ENCODE assay signal across 12 cellular contexts in genomic region chr9:98247826-98248657, GRCh38. TPM values are rescaled to one million over a fixed set of nuclear protein-coding genes. Genes with fewer than 3 reads are reported as not detected.
DNase-seq lines count a peak whose midpoint lies in the region; ATAC-seq, FAIRE-seq and TF ChIP-seq lines count a peak whose summit lies in the region.
"Had no signal": no experiment of that assay in that cellular context is flagged by ENCODE, and none has a peak within 500 bp of the region (broad histone marks: within the 10 kb centered on the region; RNA-seq: fewer than 3 reads in every experiment).

No MANE protein-coding gene starts in this region.

- peaks cover 12% of the 10 kb centered on the region for H3K36me3 ChIP-seq in IMR-90 (ENCODE audit: control insufficient read depth, insufficient read depth, low read length)

- no TSS peak for BruUV-seq in IMR-90 (replicated peaks; lab: Mats Ljungman, UMichigan)

- WGBS in A549 (ENCODE audit: missing lambda C conversion rate): 79% methylated on average over 8 of the region's 8 CpGs
- 94% methylated on average over 3 of the region's 8 CpGs; no CpG with 5 or more reads in 1 of the 2 experiments for WGBS in IMR-90 (ENCODE audit: extremely low coverage in 2 of 2, insufficient read length in 1 of 2), 2 experiments

- no peak for TF ChIP-seq EP300 in A549 (IDR thresholded peaks at IDR 0.05)

- peak overlapping the region; percentile 89 for H3K18ac ChIP-seq in IMR-90 (ENCODE audit: low read depth, low read length)

- peak overlapping the region; percentile 69 for H4K5ac ChIP-seq in IMR-90 (ENCODE audit: low read depth, low read length)

- peak overlapping the region; percentile 5 for H2AFZ ChIP-seq in IMR-90 (replicated peaks; ENCODE audit: low read length, poor library complexity)

- peak overlapping the region; percentile 68 to 86 for H3K27ac ChIP-seq in A549
- peak overlapping the region; percentile 72 for H3K27ac ChIP-seq in IMR-90 (ENCODE audit: insufficient read depth, low read length)
- H3K27ac ChIP-seq in coronary artery: peak overlapping the region; percentile 32 to 60

- no peak for TF ChIP-seq CTCF in A549 (IDR thresholded peaks at IDR 0.05)
- TF ChIP-seq CTCF in IMR-90 (conservative IDR thresholded peaks at IDR 0.05; ENCODE audit: low read depth, low read length): no peak
- no peak for TF ChIP-seq CTCF in coronary artery (IDR thresholded peaks at IDR 0.05)
- TF ChIP-seq CTCF in osteocyte (IDR thresholded peaks at IDR 0.05): no peak

- TF ChIP-seq POLR2A in A549 (IDR thresholded peaks at IDR 0.05; ENCODE audit: low read length): no peak
- TF ChIP-seq POLR2A in IMR-90 (IDR thresholded peaks at IDR 0.05; ENCODE audit: low read depth, low read length): no peak

- H3K9me3 Mint-ChIP-seq in osteocyte (ENCODE audit: unreplicated experiment): no peaks in the 10 kb centered on the region
- H3K9me3 Mint-ChIP-seq: natural killer cell; stimulated activated naive CD8-positive, alpha-beta T cell treated with anti-CD3 and anti-CD28 coated beads, Interleukin-15, Interleukin-2, amounts not matched to agents 100 ng/mL and 50 ng/mL, for 24 hours had no signal

- peak overlapping the region; percentile 17; the same call in 1 of the 2 replicates for H3K56ac ChIP-seq in IMR-90 (ENCODE audit: extremely low read depth, insufficient read depth, low read length)

- no peak overlapping the region for H3K4me3 ChIP-seq in A549
- no peak overlapping the region for H3K4me3 ChIP-seq in IMR-90 (ENCODE audit: insufficient read depth, low read depth, low read length)
- H3K4me3 ChIP-seq in coronary artery: no peak overlapping the region

- peaks cover 74% of the 10 kb centered on the region for H3K4me1 ChIP-seq in A549
- H3K4me1 ChIP-seq in IMR-90 (ENCODE audit: control insufficient read depth, insufficient read depth, low read length): peaks cover 42% of the 10 kb centered on the region

- H3K9me1 ChIP-seq in IMR-90 (ENCODE audit: insufficient read depth, low read length): peaks cover 36% of the 10 kb centered on the region

- no peak for FAIRE-seq in A549 (lab: Jason Lieb, UNC)

- dilution Hi-C loops in IMR-90 (cut with HindIII; ENCODE audit: low sequenced_read_pairs, unreplicated experiment): no loop called here

- peak overlapping the region; percentile 96; the same call in 2 of the 3 replicates for H2BK15ac ChIP-seq in IMR-90 (ENCODE audit: low read depth, low read length)

- peak overlapping the region; percentile 84 for H2BK20ac ChIP-seq in IMR-90 (ENCODE audit: low read depth, low read length)

- H3K27me3 ChIP-seq in IMR-90 (ENCODE audit: control insufficient read depth, insufficient read depth, low read length): no peaks in the 10 kb centered on the region

- peak overlapping the region; percentile 87 for H3K4ac ChIP-seq in IMR-90 (ENCODE audit: low read depth, low read length)

- peak overlapping the region; percentile 55 to 97 for H4K8ac ChIP-seq in IMR-90 (ENCODE audit: low read depth in 2 of 2, low read length in 2 of 2)

- peak overlapping the region; percentile 99 for H4K91ac ChIP-seq in IMR-90 (ENCODE audit: insufficient read depth, low read depth, low read length)

- peak overlapping the region; percentile 81 for H3K14ac ChIP-seq in IMR-90 (replicated peaks; ENCODE audit: low read depth, low read length)

- peak overlapping the region; percentile 32 for H3K4me2 ChIP-seq in A549
- H3K4me2 ChIP-seq in IMR-90 (ENCODE audit: low read depth, low read length): no peak overlapping the region

- POLR2A ChIA-PET in A549 (lab: Yijun Ruan, JAX) (no interaction called here), IMR-90 (lab: Charles Lee; ENCODE audit: unreplicated experiment) (no interaction called here)

- CTCF ChIA-PET in A549 (lab: Yijun Ruan, JAX) (interaction anchor here (1.0 to 2.1 kb wide), 5 partner anchors 13 to 324 kb away, joined by 3 to 7 read pairs (median 3); no protein-coding TSS in a partner anchor), IMR-90 (lab: Yijun Ruan, JAX) (interaction anchor here (0.7 to 1.0 kb wide), 2 partner anchors 17 to 34 kb away, joined by 3 read pairs; no protein-coding TSS in a partner anchor)

- H3K4me1 Mint-ChIP-seq in osteocyte (ENCODE audit: unreplicated experiment): peaks cover 69% of the 10 kb centered on the region

- H2BK120ac ChIP-seq in IMR-90 (ENCODE audit: low read depth, low read length): peak overlapping the region; percentile 95

- TF ChIP-seq RAD21 in A549 (conservative IDR thresholded peaks at IDR 0.05 in 1 of 2, IDR thresholded peaks at IDR 0.05 in 1 of 2): no peak
- TF ChIP-seq RAD21 in IMR-90 (IDR thresholded peaks at IDR 0.05; ENCODE audit: low read length): no peak

- peak overlapping the region; percentile 89 for H2AK9ac ChIP-seq in IMR-90 (replicated peaks; ENCODE audit: low read depth, low read length, poor library complexity)

- H2BK5ac ChIP-seq in IMR-90 (ENCODE audit: low read depth, low read length, poor library complexity, severe bottlenecking): peak overlapping the region; percentile 99

- peaks cover 8% of the 10 kb centered on the region for H3K36me3 Mint-ChIP-seq in osteocyte (ENCODE audit: unreplicated experiment)
- H3K36me3 Mint-ChIP-seq: natural killer cell had no signal

- peaks cover 22 to 53% of the 10 kb centered on the region in 2 experiments for H3K79me1 ChIP-seq in IMR-90 (ENCODE audit: low read depth in 1 of 2, low read length in 2 of 2)

- intact Hi-C loops in IMR-90 (cut with micrococcal nuclease): loop anchor here (2.0 kb wide), 1 partner anchor 13 kb away; no protein-coding TSS in a partner anchor

- ATAC-seq in A549 (no peak), IMR-90 (ENCODE audit: low read depth) (no peak), HG03520 (IDR thresholded peaks at IDR 0.05; ENCODE audit: unreplicated experiment) (no peak)

- in situ Hi-C loops in IMR-90 (cut with MboI; ENCODE audit: low sequenced_read_pairs): no loop called here

- peak overlapping the region; percentile 76 for H2AK5ac ChIP-seq in IMR-90 (ENCODE audit: low read depth, low read length)

- H3K9me3 ChIP-seq in A549: no peaks in the 10 kb centered on the region
- H3K9me3 ChIP-seq in IMR-90 (ENCODE audit: control insufficient read depth, insufficient read depth, low read length): no peaks in the 10 kb centered on the region

- peak overlapping the region; percentile 83 for H3K27ac Mint-ChIP-seq in osteocyte (ENCODE audit: unreplicated experiment)
- H3K27ac Mint-ChIP-seq: stimulated activated naive CD8-positive, alpha-beta T cell treated with anti-CD3 and anti-CD28 coated beads, Interleukin-15, Interleukin-2, amounts not matched to agents 100 ng/mL and 50 ng/mL, for 24 hours had no signal

- no peaks in the 10 kb centered on the region for H3K27me3 Mint-ChIP-seq in osteocyte (ENCODE audit: unreplicated experiment)
- H3K27me3 Mint-ChIP-seq: stimulated activated naive CD8-positive, alpha-beta T cell treated with anti-CD3 and anti-CD28 coated beads, Interleukin-15, Interleukin-2, amounts not matched to agents 100 ng/mL and 50 ng/mL, for 24 hours had no signal

- H3K9ac ChIP-seq in IMR-90 (ENCODE audit: low read depth, low read length): 0 out of 2 replicates have a peak overlapping the region, but pooled peaks have one; percentile 3

- no peak overlapping the region for H3K4me3 Mint-ChIP-seq in osteocyte (ENCODE audit: unreplicated experiment)
- H3K4me3 Mint-ChIP-seq: natural killer cell; stimulated activated naive CD8-positive, alpha-beta T cell treated with anti-CD3 and anti-CD28 coated beads, Interleukin-15, Interleukin-2, amounts not matched to agents 100 ng/mL and 50 ng/mL, for 24 hours had no signal

- no peaks in the 10 kb centered on the region for H4K20me1 ChIP-seq in IMR-90 (ENCODE audit: insufficient read depth, low read length)

- DNase-seq in A549 (ENCODE audit: low read depth in 1 of 2, low spot score in 1 of 2): no peak
- DNase-seq in IMR-90: no peak
- no peak for DNase-seq in coronary artery (ENCODE audit: low spot score)
- no peak for DNase-seq in osteocyte (ENCODE audit: extremely low spot score, unreplicated experiment)
- no peak for DNase-seq in NCI-H2081 (lab: John Stamatoyannopoulos, UW)
- no peak for DNase-seq in activated CD8-positive, alpha-beta memory T cell treated with anti-CD3 and anti-CD28 coated beads, Interleukin-2, amount 50 U/mL, for 48 hours
- no peak for DNase-seq in AML-193 (lab: John Stamatoyannopoulos, UW)
- DNase-seq: natural killer cell, NCI-H187, T-helper 9 cell had no signal

- peak overlapping the region; percentile 41; the same call in 1 of the 2 replicates for H3K23ac ChIP-seq in IMR-90 (ENCODE audit: low read depth, low read length)

TF ChIP-seq in A549, 52 proteins besides CTCF, POLR2A, EP300 and RAD21:
- TF ChIP-seq FOSL2 (IDR thresholded peaks at IDR 0.05) (no peak), FOSL2 (CRISPR knock-in tag; IDR thresholded peaks at IDR 0.05) (no peak)

TF ChIP-seq in IMR-90, 13 proteins besides CTCF, POLR2A, EP300 and RAD21 (continues in another document):
- no peak for TF ChIP-seq BHLHE40 (IDR thresholded peaks at IDR 0.05; ENCODE audit: low read depth, low read length)
- TF ChIP-seq NFE2L2 (IDR thresholded peaks at IDR 0.05; ENCODE audit: low read depth, low read length): no peak

RNA-seq across cellular contexts. Expression of gene TBC1D2, which starts 7.4 kb away (rescaled TPM):
- polyA plus RNA-seq in A549 (2011; rRNA removed) (3.3 and 4.1 TPM in 2 replicates), A549 (2017; fragmentation: RNase III; extraction: RNeasy Plus Mini Kit Qiagen cat#74134 plus additional on column Dnase treatment) (6.5 to 7.5 TPM (median 7.3 TPM) in 3 replicates), IMR-90 (2012; rRNA removed) (62.7 and 75.3 TPM in 2 replicates)
- polyA plus RNA-seq in A549 (2012; cell fraction: cytosol; rRNA removed): 4.1 and 4.6 TPM in 2 replicates
- 11.3 and 11.9 TPM in 2 replicates for polyA plus RNA-seq in A549 (2012; cell fraction: nucleus; rRNA removed)
- 5.4 and 6.4 TPM in 2 replicates for polyA minus RNA-seq in A549 (2011; rRNA and poly(A)+ RNA removed)
- total RNA-seq in IMR-90 (2012; rRNA removed) (35.6 and 36.9 TPM in 2 replicates), osteocyte (23.7 and 25.6 TPM in 2 replicates)
- 64.9 and 68.1 TPM in 2 replicates for polyA plus RNA-seq in IMR-90 (2012; cell fraction: cytosol; rRNA removed)
- polyA plus RNA-seq in IMR-90 (2012; cell fraction: nucleus; rRNA removed; ENCODE audit: low replicate concordance): 82.5 and 192 TPM in 2 replicates

RNA-seq across cellular contexts. Expression of gene CORO2A, which starts 55.6 kb away (rescaled TPM):
- 2.0 and 3.1 TPM in 2 replicates for polyA plus RNA-seq in A549 (2011; rRNA removed)
- 0.42 and 0.53 TPM in 2 replicates for polyA plus RNA-seq in A549 (2012; cell fraction: cytosol; rRNA removed)
- 0.29 and 0.31 TPM in 2 replicates for polyA plus RNA-seq in A549 (2012; cell fraction: nucleus; rRNA removed)
- polyA plus RNA-seq in A549 (2017; fragmentation: RNase III; extraction: RNeasy Plus Mini Kit Qiagen cat#74134 plus additional on column Dnase treatment): 0.42 to 0.50 TPM (median 0.49 TPM) in 3 replicates
- polyA minus RNA-seq in A549 (2011; rRNA and poly(A)+ RNA removed): 2.4 and 4.8 TPM in 2 replicates
- total RNA-seq in IMR-90 (2012; rRNA removed): 1.9 and 2.2 TPM in 2 replicates
- 1.9 and 2.2 TPM in 2 replicates for polyA plus RNA-seq in IMR-90 (2012; rRNA removed)
- 1.4 and 1.5 TPM in 2 replicates for polyA plus RNA-seq in IMR-90 (2012; cell fraction: cytosol; rRNA removed)
- 1.2 and 1.6 TPM in 2 replicates for polyA plus RNA-seq in IMR-90 (2012; cell fraction: nucleus; rRNA removed; ENCODE audit: low replicate concordance)
- 1.6 and 1.8 TPM in 2 replicates for total RNA-seq in osteocyte
